In the genomic region with DNA sequence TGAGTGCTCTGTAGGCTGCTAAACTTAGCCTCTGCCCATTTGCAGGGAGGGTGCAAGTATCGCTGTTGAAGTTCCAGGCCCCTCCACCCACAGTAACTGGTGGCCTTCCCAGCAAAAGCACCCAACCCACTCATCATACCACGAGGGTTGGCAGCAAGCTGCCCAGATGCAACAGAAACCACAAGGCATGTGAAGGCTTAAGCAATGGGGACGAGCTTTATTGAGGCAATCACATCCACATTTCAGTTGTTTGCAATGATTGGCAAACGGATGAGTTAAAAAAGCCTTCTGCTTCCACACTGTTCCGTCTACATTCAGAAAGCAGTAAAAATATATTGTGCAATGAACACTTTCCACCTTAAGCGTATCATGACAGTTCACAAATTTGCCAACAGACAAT, we compare ENCODE assay signal across 26 cellular contexts. TPM values are rescaled to one million over a fixed set of nuclear protein-coding genes. Genes with fewer than 3 reads are reported as not detected.
DNase-seq lines count a peak whose midpoint lies in the region; ATAC-seq and TF ChIP-seq lines count a peak whose summit lies in the region.
"Had no signal": no experiment of that assay in that cellular context is flagged by ENCODE, and none has a peak within 500 bp of the region (broad histone marks: within the 10 kb centered on the region; RNA-seq: fewer than 3 reads in every experiment).

No MANE protein-coding gene starts in this region.

- H3K27me3 ChIP-seq in DND-41 (ENCODE audit: insufficient read depth, low read length, poor library complexity) (peaks cover 13% of the 10 kb centered on the region), mammary epithelial cell (ENCODE audit: insufficient read depth, low read length) (no peaks in the 10 kb centered on the region)

- H4K20me1 ChIP-seq in DND-41 (ENCODE audit: insufficient read depth, low read length) (no peaks in the 10 kb centered on the region), mammary epithelial cell (ENCODE audit: insufficient read depth, low read length) (no peaks in the 10 kb centered on the region)

- H3K79me2 ChIP-seq in DND-41 (ENCODE audit: insufficient read depth, low read length) (no peaks in the 10 kb centered on the region), mammary epithelial cell (ENCODE audit: insufficient read depth, low read length) (no peaks in the 10 kb centered on the region)

- 0 out of 3 replicates have a peak, but pooled peaks have one; percentile 33 for ATAC-seq in DND-41 (ENCODE audit: insufficient read depth, low read depth)
- no peak for ATAC-seq in activated CD8-positive, alpha-beta memory T cell treated with anti-CD3 and anti-CD28 coated beads, Interleukin-2, amount 10 ng/mL, durations not matched to agents 7 days and 5 days
- ATAC-seq: gastrocnemius medialis had no signal

- H3K36me3 ChIP-seq in DND-41 (ENCODE audit: insufficient read depth, low read length) (no peaks in the 10 kb centered on the region), mammary epithelial cell (ENCODE audit: insufficient read depth, low read length) (no peaks in the 10 kb centered on the region)
- H3K36me3 ChIP-seq: gastrocnemius medialis had no signal

- no peak overlapping the region for H3K27ac Mint-ChIP-seq in activated CD8-positive, alpha-beta memory T cell treated with anti-CD3 and anti-CD28 coated beads, Interleukin-2, amount 10 ng/mL, durations not matched to agents 7 days and 5 days
- H3K27ac Mint-ChIP-seq: activated CD4-positive, alpha-beta memory T cell treated with anti-CD3 and anti-CD28 coated beads, Interleukin-2, amount 10 ng/mL, durations not matched to agents 7 days and 5 days; H9; natural killer cell treated with Interleukin-12 subunit alpha and Interleukin-12 subunit beta and Interleukin-15 and Interleukin-18, amount 100 ng/mL, for 72 hours had no signal

- H3K4me2 ChIP-seq in DND-41 (ENCODE audit: insufficient read depth, low read length): no peak overlapping the region
- H3K4me2 ChIP-seq in mammary epithelial cell (ENCODE audit: insufficient read depth, low read depth, low read length): no peak overlapping the region

- no peaks in the 10 kb centered on the region for H3K9me3 ChIP-seq in DND-41 (ENCODE audit: insufficient read depth, low read length, severe bottlenecking)
- H3K9me3 ChIP-seq in mammary epithelial cell (replicated peaks; ENCODE audit: insufficient read depth, low read length): no peaks in the 10 kb centered on the region
- H3K9me3 ChIP-seq: gastrocnemius medialis had no signal

- H2AFZ ChIP-seq in DND-41 (ENCODE audit: low read depth, low read length): no peak overlapping the region
- H2AFZ ChIP-seq in mammary epithelial cell (ENCODE audit: low read depth, low read length): peak overlapping the region; percentile 39

- H3K4me1 Mint-ChIP-seq in activated CD8-positive, alpha-beta memory T cell treated with anti-CD3 and anti-CD28 coated beads, Interleukin-2, amount 10 ng/mL, durations not matched to agents 7 days and 5 days: peaks cover 24% of the 10 kb centered on the region

- BruUV-seq in mammary epithelial cell (replicated peaks; lab: Mats Ljungman, UMichigan): no TSS peak

- no peak for TF ChIP-seq POLR2A in NB4 (IDR thresholded peaks at IDR 0.05; ENCODE audit: extremely low read depth, insufficient read length)

- in situ Hi-C loops in mammary epithelial cell (cut with MboI; ENCODE audit: low sequenced_read_pairs in 2 of 2): no loop called here

- TF ChIP-seq CTCF in DND-41 (IDR thresholded peaks at IDR 0.05; ENCODE audit: borderline replicate concordance, extremely low read depth, low read length, poor library complexity, severe bottlenecking): no peak
- no peak for TF ChIP-seq CTCF in NB4 (IDR thresholded peaks at IDR 0.05; ENCODE audit: low read depth, low read length)
- TF ChIP-seq CTCF in mammary epithelial cell (conservative IDR thresholded peaks at IDR 0.05 in 1 of 2, IDR thresholded peaks at IDR 0.05 in 1 of 2; ENCODE audit: extremely low read depth in 1 of 2, insufficient read depth in 1 of 2, low read depth in 1 of 2, low read length in 2 of 2): no peak

- DNase-seq in DND-41 (no peak), NB4 (ENCODE audit: low read depth) (peak; percentile 83), mammary epithelial cell (peak; percentile 57), renal cortical epithelial cell (ENCODE audit: low read depth) (peak; percentile 51), pons (ENCODE audit: low spot score) (no peak), epidermal melanocyte (ENCODE audit: insufficient read length, low spot score) (no peak)
- no peak for DNase-seq in activated CD8-positive, alpha-beta memory T cell treated with anti-CD3 and anti-CD28 coated beads, Interleukin-2, amount 10 ng/mL, durations not matched to agents 7 days and 5 days
- DNase-seq: activated CD4-positive, alpha-beta memory T cell treated with anti-CD3 and anti-CD28 coated beads, Interleukin-2, amount 10 ng/mL, durations not matched to agents 7 days and 5 days; activated naive CD4-positive, alpha-beta T cell; amygdala; dermis blood vessel endothelial cell; EL; gastrocnemius medialis; H9; kidney glomerular epithelial cell; NCI-H2171 treated with DMSO at 0.1 percent for 48 hours; NCI-H748 treated with DMSO at 0.1 percent for 48 hours; posterior cingulate gyrus; stimulated activated CD4-positive, alpha-beta T cell treated with anti-CD3 and anti-CD28 coated beads, Interleukin-2, amount 100 ng/mL, for 24 hours; stimulated activated naive CD4-positive, alpha-beta T cell had no signal

- H3K9ac ChIP-seq in DND-41 (ENCODE audit: low read depth, low read length) (no peak overlapping the region), mammary epithelial cell (ENCODE audit: insufficient read depth, low read length) (no peak overlapping the region)

- dilution Hi-C loops in mammary epithelial cell (cut with HindIII; ENCODE audit: low sequenced_read_pairs): no loop called here

- H3K4me1 ChIP-seq in DND-41 (ENCODE audit: insufficient read depth, low read length): 0 out of 2 replicates have a peak, but pooled peaks cover 5% of the 10 kb centered on the region
- no peaks in the 10 kb centered on the region for H3K4me1 ChIP-seq in mammary epithelial cell (ENCODE audit: insufficient read depth, low read length)
- H3K4me1 ChIP-seq: gastrocnemius medialis had no signal

- peaks cover 1% of the 10 kb centered on the region for H3K36me3 Mint-ChIP-seq in activated CD8-positive, alpha-beta memory T cell treated with anti-CD3 and anti-CD28 coated beads, Interleukin-2, amount 10 ng/mL, durations not matched to agents 7 days and 5 days
- H3K36me3 Mint-ChIP-seq: natural killer cell treated with Interleukin-12 subunit alpha and Interleukin-12 subunit beta and Interleukin-15 and Interleukin-18, amount 100 ng/mL, for 72 hours had no signal

- H3K9me3 Mint-ChIP-seq in activated CD8-positive, alpha-beta memory T cell treated with anti-CD3 and anti-CD28 coated beads, Interleukin-2, amount 10 ng/mL, durations not matched to agents 7 days and 5 days (ENCODE audit: low read depth): no peaks in the 10 kb centered on the region
- H3K9me3 Mint-ChIP-seq: activated CD4-positive, alpha-beta memory T cell treated with anti-CD3 and anti-CD28 coated beads, Interleukin-2, amount 10 ng/mL, durations not matched to agents 7 days and 5 days; natural killer cell treated with Interleukin-12 subunit alpha and Interleukin-12 subunit beta and Interleukin-15 and Interleukin-18, amount 100 ng/mL, for 72 hours had no signal

- H3K27ac ChIP-seq in DND-41 (ENCODE audit: low read length) (no peak overlapping the region), mammary epithelial cell (ENCODE audit: insufficient read depth, low read depth, low read length) (no peak overlapping the region)
- H3K27ac ChIP-seq: gastrocnemius medialis had no signal

- H3K4me3 ChIP-seq in DND-41 (ENCODE audit: low read depth in 1 of 2, low read length in 2 of 2) (no peak overlapping the region), NB4 (ENCODE audit: low read depth, low read length) (no peak overlapping the region), mammary epithelial cell (replicated peaks in 1 of 3; ENCODE audit: insufficient read depth in 1 of 3, low read depth in 2 of 3, low read length in 3 of 3) (no peak overlapping the region)
- H3K4me3 ChIP-seq: gastrocnemius medialis had no signal

- no peak overlapping the region for H3K4me3 Mint-ChIP-seq in activated CD8-positive, alpha-beta memory T cell treated with anti-CD3 and anti-CD28 coated beads, Interleukin-2, amount 10 ng/mL, durations not matched to agents 7 days and 5 days
- H3K4me3 Mint-ChIP-seq: activated CD4-positive, alpha-beta memory T cell treated with anti-CD3 and anti-CD28 coated beads, Interleukin-2, amount 10 ng/mL, durations not matched to agents 7 days and 5 days; H9; natural killer cell treated with Interleukin-12 subunit alpha and Interleukin-12 subunit beta and Interleukin-15 and Interleukin-18, amount 100 ng/mL, for 72 hours had no signal

- intact Hi-C loops in mammary epithelial cell (cut with micrococcal nuclease): no loop called here

- CTCF ChIA-PET in mammary epithelial cell (lab: Charles Lee; ENCODE audit: low non-redundant PET): no interaction called here
- CTCF ChIA-PET in activated CD8-positive, alpha-beta memory T cell treated with anti-CD3 and anti-CD28 coated beads, Interleukin-2, amount 10 ng/mL, durations not matched to agents 7 days and 5 days (lab: Charles Lee): no interaction called here

- H3K27me3 Mint-ChIP-seq in activated CD8-positive, alpha-beta memory T cell treated with anti-CD3 and anti-CD28 coated beads, Interleukin-2, amount 10 ng/mL, durations not matched to agents 7 days and 5 days: peaks cover 9% of the 10 kb centered on the region

- 27% methylated on average over 6 of the region's 6 CpGs for WGBS in mammary epithelial cell (ENCODE audit: low coverage, missing lambda C conversion rate)

RNA-seq across cellular contexts. Expression of a gene that starts 10.3 kb away (rescaled TPM):
- total RNA-seq in mammary epithelial cell: 10 to 100 TPM in 1 of 2 donors, 1 to 10 TPM in 1; 2.1 to 27.5 TPM
- polyA plus RNA-seq in mammary epithelial cell: 1.4 TPM
- not detected for polyA minus RNA-seq in mammary epithelial cell
- total RNA-seq in renal cortical epithelial cell: not detected in 2 replicates
- total RNA-seq in activated CD8-positive, alpha-beta memory T cell treated with anti-CD3 and anti-CD28 coated beads, Interleukin-2, amount 10 ng/mL, durations not matched to agents 7 days and 5 days: 10 to 100 TPM in 1 of 2 experiments, 1 to 10 TPM in 1; 4.8 to 11.0 TPM
- total RNA-seq: cardiac septum, dermis blood vessel endothelial cell, endothelial cell of umbilical vein, gastrocnemius medialis, H9, mesenteric fat pad, SK-MEL-5, skeletal muscle tissue had no signal
- polyA plus RNA-seq: endothelial cell of umbilical vein had no signal

RNA-seq across cellular contexts. Expression of a gene that starts 29.0 kb away (rescaled TPM):
- total RNA-seq in mammary epithelial cell (100 to 1,000 TPM in 1 of 2 donors, 10 to 100 TPM in 1; 48.1 to 126 TPM), renal cortical epithelial cell (0.75 and 13.2 TPM in 2 replicates)
- 144 TPM for polyA plus RNA-seq in mammary epithelial cell
- 171 TPM for polyA minus RNA-seq in mammary epithelial cell
- 1 to 10 TPM; 4.0 to 8.7 TPM for total RNA-seq in activated CD8-positive, alpha-beta memory T cell treated with anti-CD3 and anti-CD28 coated beads, Interleukin-2, amount 10 ng/mL, durations not matched to agents 7 days and 5 days
- total RNA-seq: endothelial cell of umbilical vein, SK-MEL-5 had no signal
- polyA plus RNA-seq: endothelial cell of umbilical vein had no signal

Comparison
In these comparisons a context has a peak if more than half of its experiments do, and no peak if none do; other contexts are left out.
1. DNase-seq: peak in NB4 (single experiment), mammary epithelial cell (single experiment) and renal cortical epithelial cell (single experiment); none in DND-41 (single experiment), activated CD8-positive, alpha-beta memory T cell treated with anti-CD3 and anti-CD28 coated beads, Interleukin-2, amount 10 ng/mL, durations not matched to agents 7 days and 5 days (single experiment), pons (single experiment) and epidermal melanocyte (single experiment).